ENCODE assay signal across 20 cellular contexts in the genomic region with DNA sequence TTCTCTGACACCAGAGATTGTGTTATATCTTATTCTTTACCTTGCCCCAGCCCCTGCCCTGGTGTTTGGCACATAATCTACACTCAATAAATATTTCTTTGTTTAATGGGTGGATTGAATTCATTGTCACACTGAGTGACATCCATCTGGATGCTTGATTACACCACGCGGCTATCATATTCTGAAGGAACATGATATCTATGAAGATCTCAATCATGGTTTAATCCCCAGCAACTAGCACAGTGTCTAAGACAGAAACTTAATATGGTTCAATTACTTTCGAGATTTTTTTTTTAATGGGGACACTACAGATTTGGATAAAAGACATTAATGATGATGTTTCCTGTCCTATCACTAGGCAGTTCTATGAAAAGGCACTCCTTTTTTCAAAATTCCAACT.
DNase-seq lines count a peak whose midpoint lies in the region; ATAC-seq and TF ChIP-seq lines count a peak whose summit lies in the region.
"Had no signal": no experiment of that assay in that cellular context is flagged by ENCODE, and none has a peak within 500 bp of the region (broad histone marks: within the 10 kb centered on the region; RNA-seq: fewer than 3 reads in every experiment).

No MANE protein-coding gene starts in this region.

- no peaks in the 10 kb centered on the region for H3K27me3 Mint-ChIP-seq in osteocyte (ENCODE audit: unreplicated experiment)

- H3K23ac ChIP-seq in IMR-90 (ENCODE audit: low read depth, low read length) = no peak overlapping the region

- no peaks in the 10 kb centered on the region for H3K9me3 Mint-ChIP-seq in osteocyte (ENCODE audit: unreplicated experiment)

- H3K4me2 ChIP-seq in IMR-90 (ENCODE audit: low read depth, low read length) = 0 out of 2 replicates have a peak overlapping the region, but pooled peaks have one; percentile 40

- POLR2A ChIA-PET in IMR-90 (lab: Charles Lee; ENCODE audit: unreplicated experiment) = interaction anchor here (0.6 to 1.3 kb wide), 2 partner anchors 36 to 91 kb away, joined by 3 to 10 read pairs; no protein-coding TSS in a partner anchor

- no peak overlapping the region for H3K56ac ChIP-seq in IMR-90 (ENCODE audit: extremely low read depth, insufficient read depth, low read length)

- peaks cover 53% of the 10 kb centered on the region for H3K4me1 Mint-ChIP-seq in osteocyte (ENCODE audit: unreplicated experiment)
- H3K4me1 Mint-ChIP-seq: CD8-positive, alpha-beta memory T cell had no signal

- no peak overlapping the region for H3K9ac ChIP-seq in IMR-90 (ENCODE audit: low read depth, low read length)
- H3K9ac ChIP-seq: GM23248 had no signal

- no peak for TF ChIP-seq RAD21 in IMR-90 (IDR thresholded peaks at IDR 0.05; ENCODE audit: low read length)

- H3K36me3 Mint-ChIP-seq in osteocyte (ENCODE audit: unreplicated experiment) = peaks cover 50% of the 10 kb centered on the region
- H3K36me3 Mint-ChIP-seq: CD8-positive, alpha-beta memory T cell had no signal

- H2BK5ac ChIP-seq in IMR-90 (ENCODE audit: low read depth, low read length, poor library complexity, severe bottlenecking) = no peak overlapping the region

- no peak overlapping the region for H4K8ac ChIP-seq in IMR-90 (ENCODE audit: low read depth in 2 of 2, low read length in 2 of 2)

- no peak overlapping the region for H3K4me3 Mint-ChIP-seq in osteocyte (ENCODE audit: unreplicated experiment)
- H3K4me3 Mint-ChIP-seq: CD8-positive, alpha-beta memory T cell had no signal

- no peak for ATAC-seq in IMR-90 (ENCODE audit: low read depth)
- ATAC-seq in upper lobe of right lung = no peak
- ATAC-seq: GM12878, Right ventricle myocardium inferior had no signal

- dilution Hi-C loops in IMR-90 (cut with HindIII; ENCODE audit: low sequenced_read_pairs, unreplicated experiment) = no loop called here

- H3K9me3 ChIP-seq in IMR-90 (ENCODE audit: control insufficient read depth, insufficient read depth, low read length) (no peaks in the 10 kb centered on the region), SJSA1 (replicated peaks) (no peaks in the 10 kb centered on the region), upper lobe of right lung (no peaks in the 10 kb centered on the region), BE2C (no peaks in the 10 kb centered on the region)
- H3K9me3 ChIP-seq: HAP-1 had no signal

- H3K14ac ChIP-seq in IMR-90 (replicated peaks; ENCODE audit: low read depth, low read length) = no peak overlapping the region

- H4K20me1 ChIP-seq in IMR-90 (ENCODE audit: insufficient read depth, low read length) = no peaks in the 10 kb centered on the region

- no peak overlapping the region for H3K4ac ChIP-seq in IMR-90 (ENCODE audit: low read depth, low read length)

- no peak overlapping the region for H2AFZ ChIP-seq in IMR-90 (replicated peaks; ENCODE audit: low read length, poor library complexity)
- H2AFZ ChIP-seq: GM23248 had no signal

- H2AK9ac ChIP-seq in IMR-90 (replicated peaks; ENCODE audit: low read depth, low read length, poor library complexity) = no peak overlapping the region

- H3K18ac ChIP-seq in IMR-90 (ENCODE audit: low read depth, low read length) = peak overlapping the region; percentile 12; the same call in 1 of the 2 replicates

- no peak overlapping the region; the same call in 1 of the 2 replicates for H4K5ac ChIP-seq in IMR-90 (ENCODE audit: low read depth, low read length)

- no peak for TF ChIP-seq CTCF in IMR-90 (conservative IDR thresholded peaks at IDR 0.05; ENCODE audit: low read depth, low read length)
- TF ChIP-seq CTCF in osteocyte (IDR thresholded peaks at IDR 0.05) = no peak
- no peak for TF ChIP-seq CTCF in upper lobe of right lung (IDR thresholded peaks at IDR 0.05)
- TF ChIP-seq CTCF in BE2C (IDR thresholded peaks at IDR 0.05; ENCODE audit: low read depth, low read length) = no peak

- TF ChIP-seq POLR2A in IMR-90 (IDR thresholded peaks at IDR 0.05; ENCODE audit: low read depth, low read length) = no peak

- no TSS peak for BruUV-seq in IMR-90 (replicated peaks; lab: Mats Ljungman, UMichigan)

- in situ Hi-C loops in IMR-90 (cut with MboI; ENCODE audit: low sequenced_read_pairs) = no loop called here

- H4K91ac ChIP-seq in IMR-90 (ENCODE audit: insufficient read depth, low read depth, low read length) = no peak overlapping the region

- H2BK120ac ChIP-seq in IMR-90 (ENCODE audit: low read depth, low read length) = no peak overlapping the region

- H3K27ac ChIP-seq in IMR-90 (ENCODE audit: insufficient read depth, low read length) = no peak overlapping the region
- peak overlapping the region; percentile 42; the same call in 1 of the 2 replicates for H3K27ac ChIP-seq in SJSA1
- peak overlapping the region; percentile 24 for H3K27ac ChIP-seq in upper lobe of right lung
- H3K27ac ChIP-seq: GM23248, SK-N-MC had no signal

- H2AK5ac ChIP-seq in IMR-90 (ENCODE audit: low read depth, low read length) = no peak overlapping the region

- intact Hi-C loops in IMR-90 (cut with micrococcal nuclease) = no loop called here
- intact Hi-C loops in upper lobe of right lung (cut with DNase I) = no loop called here

- H3K9me1 ChIP-seq in IMR-90 (ENCODE audit: insufficient read depth, low read length) = peaks cover 8% of the 10 kb centered on the region

- H3K27me3 ChIP-seq in IMR-90 (ENCODE audit: control insufficient read depth, insufficient read depth, low read length) (no peaks in the 10 kb centered on the region), SJSA1 (replicated peaks) (no peaks in the 10 kb centered on the region), upper lobe of right lung (no peaks in the 10 kb centered on the region), BE2C (no peaks in the 10 kb centered on the region)

- H3K4me3 ChIP-seq in IMR-90 (ENCODE audit: insufficient read depth, low read depth, low read length) (no peak overlapping the region), SJSA1 (no peak overlapping the region), upper lobe of right lung (no peak overlapping the region), BE2C (ENCODE audit: low read depth, low read length) (no peak overlapping the region)
- H3K4me3 ChIP-seq: GM12878, GM23248, HAP-1, SK-N-MC had no signal

- no peak for DNase-seq in IMR-90
- no peak for DNase-seq in SJSA1 (ENCODE audit: low read depth in 1 of 2, low spot score in 2 of 2)
- no peak for DNase-seq in osteocyte (ENCODE audit: extremely low spot score, unreplicated experiment)
- no peak for DNase-seq in upper lobe of right lung
- no peak for DNase-seq in NCI-H1105 (lab: John Stamatoyannopoulos, UW)
- DNase-seq in ecto neural progenitor cell (ENCODE audit: low spot score) = no peak
- no peak for DNase-seq in BE2C
- DNase-seq: C1 segment of cervical spinal cord; CD8-positive, alpha-beta memory T cell; EL; GM23248; KBM-7; NCI-H187; NCI-H446; NCI-H526 treated with DMSO at 0.1 percent for 48 hours; NK-92 treated with Interleukin-12 subunit alpha and Interleukin-12 subunit beta, amount 100 ng/mL, for 24 hours had no signal

- H3K4me1 ChIP-seq in IMR-90 (ENCODE audit: control insufficient read depth, insufficient read depth, low read length) = peaks cover 6% of the 10 kb centered on the region
- H3K4me1 ChIP-seq in SJSA1 (replicated peaks) = peaks cover 37% of the 10 kb centered on the region
- peaks cover 8% of the 10 kb centered on the region for H3K4me1 ChIP-seq in upper lobe of right lung
- no peaks in the 10 kb centered on the region; the same call in none of the 2 replicates for H3K4me1 ChIP-seq in BE2C

- peak overlapping the region; percentile 90 for H3K27ac Mint-ChIP-seq in osteocyte (ENCODE audit: unreplicated experiment)
- H3K27ac Mint-ChIP-seq: CD8-positive, alpha-beta memory T cell had no signal

- WGBS in IMR-90 (ENCODE audit: extremely low coverage in 2 of 2, insufficient read length in 1 of 2), 2 experiments = 100% methylated on average over 2 of the region's 3 CpGs; no CpG with 5 or more reads in 1 of the 2 experiments

- no peak overlapping the region for H2BK20ac ChIP-seq in IMR-90 (ENCODE audit: low read depth, low read length)

- CTCF ChIA-PET in IMR-90 (lab: Yijun Ruan, JAX) = interaction anchor here (0.5 kb wide), 1 partner anchor 84 kb away, joined by 3 read pairs; no protein-coding TSS in a partner anchor

- no peaks in the 10 kb centered on the region for H3K36me3 ChIP-seq in IMR-90 (ENCODE audit: control insufficient read depth, insufficient read depth, low read length)
- no peaks in the 10 kb centered on the region; the same call in 1 of the 2 replicates for H3K36me3 ChIP-seq in SJSA1
- no peaks in the 10 kb centered on the region for H3K36me3 ChIP-seq in upper lobe of right lung
- H3K36me3 ChIP-seq in BE2C = no peaks in the 10 kb centered on the region
- H3K36me3 ChIP-seq: HAP-1 had no signal

- H3K79me1 ChIP-seq in IMR-90 (ENCODE audit: low read depth in 1 of 2, low read length in 2 of 2) = no peaks in the 10 kb centered on the region; a peak in 1 of 4 replicates

- H2BK15ac ChIP-seq in IMR-90 (ENCODE audit: low read depth, low read length) = no peak overlapping the region

TF ChIP-seq in IMR-90, 13 proteins besides CTCF, POLR2A, EP300 and RAD21:
- TF ChIP-seq FOS (IDR thresholded peaks at IDR 0.05; ENCODE audit: low read depth, low read length) = no peak
